1 cellular context compared by ENCODE assay signal in genomic region chr2:231786917-231787292, GRCh38.
TF ChIP-seq lines count a peak whose summit lies in the region.

No MANE protein-coding gene starts in this region.

TF ChIP-seq in H1, 55 proteins besides CTCF, POLR2A, EP300 and RAD21:
- TF ChIP-seq CHD7 (IDR thresholded peaks at IDR 0.05; ENCODE audit: insufficient replicate concordance, low read length): no peak
- no peak for TF ChIP-seq ASH2L (IDR thresholded peaks at IDR 0.05; ENCODE audit: low read length)
- no peak for TF ChIP-seq NANOG (IDR thresholded peaks at IDR 0.05; ENCODE audit: insufficient read depth, low read depth, low read length, poor library complexity, severe bottlenecking)
- no peak for TF ChIP-seq TEAD4 (IDR thresholded peaks at IDR 0.05; ENCODE audit: low read depth, low read length)
- TF ChIP-seq SUZ12 (IDR thresholded peaks at IDR 0.05; ENCODE audit: low read length): no peak
- no peak for TF ChIP-seq NRF1 (IDR thresholded peaks at IDR 0.05; ENCODE audit: low read depth, low read length)
- no peak for TF ChIP-seq CREB1 (IDR thresholded peaks at IDR 0.05)
- no peak for TF ChIP-seq TCF12 (IDR thresholded peaks at IDR 0.05; ENCODE audit: low read depth, low read length)
- TF ChIP-seq TAF1 (IDR thresholded peaks at IDR 0.05; ENCODE audit: low read depth, low read length): no peak
- TF ChIP-seq MAX (IDR thresholded peaks at IDR 0.05): no peak
- no peak for TF ChIP-seq EGR1 (IDR thresholded peaks at IDR 0.05; ENCODE audit: borderline replicate concordance, low read depth, low read length)
- no peak for TF ChIP-seq YY1 (IDR thresholded peaks at IDR 0.05; ENCODE audit: low read depth, low read length)
- TF ChIP-seq PHF8 (conservative IDR thresholded peaks at IDR 0.05; ENCODE audit: low read depth, low read length): no peak
- no peak for TF ChIP-seq SAP30 (IDR thresholded peaks at IDR 0.05; ENCODE audit: insufficient read depth, insufficient replicate concordance, low read length)
- no peak for TF ChIP-seq ATF3 (IDR thresholded peaks at IDR 0.05; ENCODE audit: insufficient read depth, low read depth, low read length)
- no peak for TF ChIP-seq RNF2 (IDR thresholded peaks at IDR 0.05; ENCODE audit: borderline replicate concordance, low read depth, low read length, missing control alignments, poor library complexity, severe bottlenecking)
- TF ChIP-seq KDM4A (IDR thresholded peaks at IDR 0.05; ENCODE audit: low read depth, low read length, severe bottlenecking): no peak
- no peak for TF ChIP-seq POU5F1 (IDR thresholded peaks at IDR 0.05; ENCODE audit: low read depth, low read length)
- no peak for TF ChIP-seq USF2 (IDR thresholded peaks at IDR 0.05; ENCODE audit: low read length)
